In the genomic region with DNA sequence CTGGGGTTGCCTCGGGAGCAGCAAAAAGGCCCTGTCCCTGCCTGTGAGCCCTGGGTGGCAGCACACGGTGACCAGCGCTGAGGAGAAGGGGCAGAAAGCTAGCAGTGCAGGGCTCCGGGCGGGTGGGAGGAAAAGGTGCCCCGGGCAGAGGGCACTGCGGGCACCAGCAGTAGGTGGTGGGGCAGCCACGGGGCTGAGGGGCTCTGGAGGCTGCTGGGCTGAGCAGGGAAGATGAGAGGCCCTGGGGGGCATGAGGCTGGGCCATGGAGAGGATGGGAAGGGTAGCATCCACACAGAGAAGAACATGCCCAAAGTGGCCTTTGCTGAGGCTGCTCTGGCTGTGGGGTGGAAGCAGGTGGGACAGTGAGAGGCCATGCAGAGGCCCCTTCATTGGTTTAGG, we compare ENCODE assay signal across 30 cellular contexts.
A peak's percentile ranks its signal among the peaks of the same experiment; 100 is the strongest.
DNase-seq lines count a peak whose midpoint lies in the region; ATAC-seq and TF ChIP-seq lines count a peak whose summit lies in the region.
"Had no signal": no experiment of that assay in that cellular context is flagged by ENCODE, and none has a peak within 500 bp of the region (broad histone marks: within the 10 kb centered on the region; RNA-seq: fewer than 3 reads in every experiment).

No MANE protein-coding gene starts in this region.

- no peak overlapping the region for H3K23ac ChIP-seq in neuronal stem cell (ENCODE audit: low read depth, low read length, poor library complexity)

- H3K27me3 Mint-ChIP-seq in CD14-positive monocyte (ENCODE audit: low read depth in 3 of 3): peaks cover 16 to 27% (median 20%) of the 10 kb centered on the region in 3 donors
- H3K27me3 Mint-ChIP-seq in glutamatergic neuron (ENCODE audit: unreplicated experiment): peaks cover 5% of the 10 kb centered on the region

- H3K27ac ChIP-seq in neuronal stem cell (replicated peaks; ENCODE audit: low read length) (no peak overlapping the region), transverse colon (no peak overlapping the region)
- H3K27ac ChIP-seq: C4-2B, SJCRH30 had no signal

- H3K36me3 ChIP-seq in neuronal stem cell (replicated peaks in 1 of 2; ENCODE audit: control insufficient read depth in 2 of 2, insufficient read depth in 2 of 2, low read length in 2 of 2): no peaks in the 10 kb centered on the region
- no peaks in the 10 kb centered on the region for H3K36me3 ChIP-seq in transverse colon
- H3K36me3 ChIP-seq: MG63, SJCRH30 had no signal

- no CpG with 5 or more reads among the region's 8 CpGs for WGBS in neuronal stem cell (ENCODE audit: extremely low coverage in 2 of 2, insufficient read length in 2 of 2, insufficient replicate concordance in 1 of 2), 2 donors
- 84% methylated on average over 8 of the region's 8 CpGs; no CpG with 5 or more reads in 1 of the 2 donors for WGBS in transverse colon (ENCODE audit: low coverage in 1 of 2), 2 donors

- no peak overlapping the region for H3K4me2 ChIP-seq in neuronal stem cell (ENCODE audit: insufficient read depth, low read length, poor library complexity, severe bottlenecking)

- peak overlapping the region; percentile 91 for H2AK5ac ChIP-seq in neuronal stem cell (ENCODE audit: low read depth, low read length)

- no peak for TF ChIP-seq EP300 in transverse colon (IDR thresholded peaks at IDR 0.05; ENCODE audit: low read depth)

- H3K4me3 Mint-ChIP-seq in CD14-positive monocyte (no peak overlapping the region), glutamatergic neuron (ENCODE audit: unreplicated experiment) (no peak overlapping the region)
- H3K4me3 Mint-ChIP-seq: B cell; CD8-positive, alpha-beta memory T cell had no signal

- no peaks in the 10 kb centered on the region for H3K4me1 Mint-ChIP-seq in CD14-positive monocyte
- no peaks in the 10 kb centered on the region for H3K4me1 Mint-ChIP-seq in glutamatergic neuron (ENCODE audit: low read depth, unreplicated experiment)
- H3K4me1 Mint-ChIP-seq: B cell; CD8-positive, alpha-beta memory T cell had no signal

- no peaks in the 10 kb centered on the region for H3K36me3 Mint-ChIP-seq in CD14-positive monocyte
- H3K36me3 Mint-ChIP-seq in glutamatergic neuron (ENCODE audit: unreplicated experiment): peaks cover 7% of the 10 kb centered on the region
- H3K36me3 Mint-ChIP-seq: CD8-positive, alpha-beta memory T cell had no signal

- H2BK15ac ChIP-seq in neuronal stem cell (ENCODE audit: low read length): no peak overlapping the region

- peak overlapping the region; percentile 41 for H3K18ac ChIP-seq in neuronal stem cell (ENCODE audit: low read length)

- no peaks in the 10 kb centered on the region for H3K79me1 ChIP-seq in neuronal stem cell (ENCODE audit: low read depth, low read length)

- no peak for ATAC-seq in HG02571 (IDR thresholded peaks at IDR 0.05; ENCODE audit: unreplicated experiment)
- ATAC-seq: GM12878, HCT116, PC-3, Right ventricle myocardium inferior had no signal

- TF ChIP-seq CTCF in CD14-positive monocyte (IDR thresholded peaks at IDR 0.05): no peak
- TF ChIP-seq CTCF in glutamatergic neuron (IDR thresholded peaks at IDR 0.05; ENCODE audit: partially characterized antibody, unreplicated experiment): no peak
- no peak for TF ChIP-seq CTCF in transverse colon (IDR thresholded peaks at IDR 0.05)

- no peak for TF ChIP-seq POLR2A in transverse colon (IDR thresholded peaks at IDR 0.05)

- no peak overlapping the region for H3K14ac ChIP-seq in neuronal stem cell (ENCODE audit: low read length)

- no peak overlapping the region for H3K27ac Mint-ChIP-seq in CD14-positive monocyte
- no peak overlapping the region for H3K27ac Mint-ChIP-seq in glutamatergic neuron (ENCODE audit: unreplicated experiment)
- H3K27ac Mint-ChIP-seq: B cell had no signal

- H3K4me3 ChIP-seq in neuronal stem cell (ENCODE audit: low read length in 2 of 2): no peak overlapping the region
- no peak overlapping the region for H3K4me3 ChIP-seq in transverse colon
- H3K4me3 ChIP-seq: GM12878, MG63, SJCRH30 had no signal

- no peaks in the 10 kb centered on the region for H3K27me3 ChIP-seq in neuronal stem cell (ENCODE audit: control insufficient read depth in 3 of 3, insufficient read depth in 3 of 3, low read depth in 1 of 3, low read length in 3 of 3)
- peaks cover 36% of the 10 kb centered on the region for H3K27me3 ChIP-seq in transverse colon
- H3K27me3 ChIP-seq: SJCRH30 had no signal

- no peak overlapping the region for H4K91ac ChIP-seq in neuronal stem cell (ENCODE audit: low read depth, low read length, poor library complexity)

- intact Hi-C loops in CD14-positive monocyte (cut with micrococcal nuclease) (no loop called here), transverse colon (cut with DNase I; ENCODE audit: low total_unique reads) (no loop called here)

- H2BK5ac ChIP-seq in neuronal stem cell (ENCODE audit: low read length): no peak overlapping the region

- in situ Hi-C loops in transverse colon (cut with MboI; ENCODE audit: low pct_ligation_motif_present in 1 of 4, low pct_unique_long_range_greater_than_20kb in 1 of 4, low sequenced_read_pairs in 3 of 4): no loop called here

- H3K4ac ChIP-seq in neuronal stem cell (ENCODE audit: low read length): no peak overlapping the region

- peak; percentile 0 for DNase-seq in 8988T
- DNase-seq in CD14-positive monocyte (ENCODE audit: low spot score): peak; percentile 28
- peak; percentile 7 for DNase-seq in glutamatergic neuron
- DNase-seq in neuronal stem cell (ENCODE audit: low spot score): no peak
- DNase-seq in SKM-1 (lab: John Stamatoyannopoulos, UW; ENCODE audit: unreplicated experiment): no peak
- no peak for DNase-seq in transverse colon
- DNase-seq: CD8-positive, alpha-beta memory T cell; DMS 273 treated with DMSO at 0.1 percent for 48 hours; DMS79; EL; GDM1; GOT3; KG1; MG63; NCI-H1105 treated with DMSO at 0.1 percent for 48 hours; NCI-H146; NCI-H1930; NCI-H2107; NCI-H446; NCI-H524 treated with DMSO at 0.1 percent for 48 hours; NCI-H82; NK-92 treated with Interleukin-12 subunit alpha and Interleukin-12 subunit beta, amount 100 ng/mL, for 24 hours; PC-3; SJCRH30 had no signal

- H3K9ac ChIP-seq in neuronal stem cell (ENCODE audit: low read depth, low read length, poor library complexity): no peak overlapping the region

- H2AFZ ChIP-seq in neuronal stem cell (ENCODE audit: low read length): no peak overlapping the region

- no peak overlapping the region for H2BK120ac ChIP-seq in neuronal stem cell (ENCODE audit: low read depth, low read length)

- H3K9me3 ChIP-seq in neuronal stem cell (replicated peaks in 1 of 2; ENCODE audit: control insufficient read depth in 2 of 2, insufficient read depth in 1 of 2, low read depth in 1 of 2, low read length in 2 of 2) (peaks cover 0 to 2% of the 10 kb centered on the region in 2 donors), transverse colon (no peaks in the 10 kb centered on the region)
- H3K9me3 ChIP-seq: MG63, SJCRH30 had no signal

- H4K8ac ChIP-seq in neuronal stem cell (ENCODE audit: low read depth, low read length): no peak overlapping the region

- no peak overlapping the region for H2BK12ac ChIP-seq in neuronal stem cell (ENCODE audit: low read length)

- peaks cover 0 to 10% (median 4%) of the 10 kb centered on the region in 7 donors for H3K9me3 Mint-ChIP-seq in CD14-positive monocyte
- no peaks in the 10 kb centered on the region for H3K9me3 Mint-ChIP-seq in glutamatergic neuron (ENCODE audit: unreplicated experiment)

- H3K4me1 ChIP-seq in neuronal stem cell (ENCODE audit: control insufficient read depth in 2 of 2, insufficient read depth in 1 of 2, low read depth in 1 of 2, low read length in 2 of 2) (no peaks in the 10 kb centered on the region), transverse colon (no peaks in the 10 kb centered on the region)

Comparison
In these comparisons a context has a peak if more than half of its experiments do, and no peak if none do; other contexts are left out.
1. DNase-seq: peak in 8988T (single experiment), CD14-positive monocyte (single experiment) and glutamatergic neuron (single experiment); none in neuronal stem cell (single experiment), SKM-1 (single experiment) and transverse colon (single experiment).